24 cellular contexts compared by ENCODE assay signal in the genomic region with DNA sequence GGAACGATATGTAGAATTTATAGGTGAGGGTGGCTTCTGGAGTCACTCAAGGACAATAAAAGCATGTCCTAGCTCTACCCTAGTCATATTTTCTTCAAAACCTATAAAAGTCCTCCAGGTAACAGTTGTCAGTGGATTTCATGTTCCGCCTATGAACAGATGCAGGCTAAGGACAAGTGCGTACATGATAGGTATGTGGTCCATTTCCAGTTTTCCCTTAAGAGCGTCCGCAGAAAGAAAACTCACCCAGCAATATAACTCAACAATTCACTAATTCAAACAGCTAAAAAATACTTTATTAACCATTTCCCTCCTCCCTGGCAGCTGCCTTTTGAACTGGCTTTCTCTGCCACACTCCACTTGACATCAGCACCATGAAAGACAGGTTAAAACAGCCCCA.
"Had no signal": no experiment of that assay in that cellular context is flagged by ENCODE, and none has a peak within 500 bp of the region (broad histone marks: within the 10 kb centered on the region; RNA-seq: fewer than 3 reads in every experiment).

No MANE protein-coding gene starts in this region.

- ATAC-seq: activated T-cell treated with anti-CD3 and anti-CD28 coated beads, Interleukin-2, amount 50 U/mL, for 72 hours; gastrocnemius medialis; left lobe of liver; lower lobe of right lung; stimulated activated naive B cell treated with anti-CD40 and anti-IgM and Interleukin-4, amounts not matched to agents 10 μg/mL and 1 μg/mL and 100 μg/mL, for 72 hours; T-helper 17 cell had no signal

- H3K4me1 Mint-ChIP-seq: activated naive CD8-positive, alpha-beta T cell treated with anti-CD3 and anti-CD28 coated beads, Interleukin-2, amount 10 ng/mL, durations not matched to agents 7 days and 5 days; stimulated activated naive B cell treated with anti-CD40 and anti-IgM and Interleukin-4, amounts not matched to agents 10 μg/mL and 1 μg/mL and 100 μg/mL, for 72 hours; T-helper 17 cell had no signal

- H3K27ac ChIP-seq: coronary artery, gastrocnemius medialis, lower lobe of right lung, prostate gland, thoracic aorta, upper lobe of left lung had no signal

- H3K36me3 Mint-ChIP-seq: activated naive CD8-positive, alpha-beta T cell treated with anti-CD3 and anti-CD28 coated beads, Interleukin-2, amount 10 ng/mL, durations not matched to agents 7 days and 5 days; naive B cell; stimulated activated naive B cell treated with anti-CD40 and anti-IgM and Interleukin-4, amounts not matched to agents 10 μg/mL and 1 μg/mL and 100 μg/mL, for 72 hours had no signal

- H3K4me3 ChIP-seq: coronary artery, gastrocnemius medialis, lower lobe of right lung, prostate gland, thoracic aorta, upper lobe of left lung had no signal

- H3K9me3 ChIP-seq: gastrocnemius medialis, lower lobe of right lung, prostate gland, thoracic aorta, upper lobe of left lung had no signal

- H3K4me3 Mint-ChIP-seq: activated naive CD4-positive, alpha-beta T cell treated with anti-CD3 and anti-CD28 coated beads for 36 hours; activated naive CD8-positive, alpha-beta T cell treated with anti-CD3 and anti-CD28 coated beads, Interleukin-2, amount 10 ng/mL, durations not matched to agents 7 days and 5 days; activated T-cell treated with anti-CD3 and anti-CD28 coated beads, Interleukin-2, amount 50 U/mL, for 72 hours; naive B cell; stimulated activated naive B cell treated with anti-CD40 and anti-IgM and Interleukin-4, amounts not matched to agents 10 μg/mL and 1 μg/mL and 100 μg/mL, for 72 hours; T-helper 17 cell had no signal

- H3K36me3 ChIP-seq: gastrocnemius medialis, lower lobe of right lung, prostate gland, thoracic aorta, upper lobe of left lung had no signal

- H3K4me1 ChIP-seq: prostate gland, upper lobe of left lung had no signal

- DNase-seq: activated CD4-positive, alpha-beta T cell treated with anti-CD3 and anti-CD28 coated beads for 4 hours; activated CD4-positive, alpha-beta T cell treated with anti-CD3 and anti-CD28 coated beads, Interleukin-2, amount 50 U/mL, for 48 hours; activated CD4-positive, CD25-positive, alpha-beta regulatory T cell; activated effector memory CD4-positive, alpha-beta T cell treated with Interleukin-2 at 50 U/mL for 16 hours; activated naive CD4-positive, alpha-beta T cell treated with anti-CD3 and anti-CD28 coated beads for 36 hours; activated naive CD8-positive, alpha-beta T cell treated with anti-CD3 and anti-CD28 coated beads, Interleukin-2, amount 10 ng/mL, durations not matched to agents 7 days and 5 days; activated T-cell treated with anti-CD3 and anti-CD28 coated beads, Interleukin-2, amount 50 U/mL, for 72 hours; amniotic stem cell; cerebellar nuclear complex; erythroblast; gastrocnemius medialis; head of caudate nucleus; lower lobe of right lung; naive B cell; stimulated activated CD4-positive, alpha-beta T cell treated with anti-CD3 and anti-CD28 coated beads, Interleukin-2, amount 100 ng/mL, for 48 hours; stimulated activated CD8-positive, alpha-beta memory T cell treated with anti-CD3 and anti-CD28 coated beads, Interleukin-4, amount 100 ng/mL, for 48 hours; stimulated activated naive B cell treated with anti-CD40 and anti-IgM and Interleukin-4, amounts not matched to agents 10 μg/mL and 1 μg/mL and 100 μg/mL, for 72 hours; SW 1271; T-helper 17 cell; upper lobe of left lung had no signal

- H3K27me3 ChIP-seq: gastrocnemius medialis, upper lobe of left lung had no signal

- H3K9me3 Mint-ChIP-seq: activated naive CD4-positive, alpha-beta T cell treated with anti-CD3 and anti-CD28 coated beads for 36 hours; activated naive CD8-positive, alpha-beta T cell treated with anti-CD3 and anti-CD28 coated beads, Interleukin-2, amount 10 ng/mL, durations not matched to agents 7 days and 5 days; activated T-cell treated with anti-CD3 and anti-CD28 coated beads, Interleukin-2, amount 50 U/mL, for 72 hours; naive B cell; stimulated activated naive B cell treated with anti-CD40 and anti-IgM and Interleukin-4, amounts not matched to agents 10 μg/mL and 1 μg/mL and 100 μg/mL, for 72 hours had no signal

- H3K27ac Mint-ChIP-seq: activated naive CD4-positive, alpha-beta T cell treated with anti-CD3 and anti-CD28 coated beads for 36 hours; activated naive CD8-positive, alpha-beta T cell treated with anti-CD3 and anti-CD28 coated beads, Interleukin-2, amount 10 ng/mL, durations not matched to agents 7 days and 5 days; activated T-cell treated with anti-CD3 and anti-CD28 coated beads, Interleukin-2, amount 50 U/mL, for 72 hours; stimulated activated naive B cell treated with anti-CD40 and anti-IgM and Interleukin-4, amounts not matched to agents 10 μg/mL and 1 μg/mL and 100 μg/mL, for 72 hours; T-helper 17 cell had no signal
